1 cellular context compared by ENCODE assay signal in genomic region chr20:309841-310644, GRCh38.
TF ChIP-seq lines count a peak whose summit lies in the region.

No MANE protein-coding gene starts in this region.

TF ChIP-seq in IMR-90, 13 proteins besides CTCF, POLR2A, EP300 and RAD21 (continued from another document):
- TF ChIP-seq MAFK (IDR thresholded peaks at IDR 0.05; ENCODE audit: low read depth, low read length) (no peak), BHLHE40 (IDR thresholded peaks at IDR 0.05; ENCODE audit: low read depth, low read length) (peak; percentile 83; the same call in 1 of the 2 replicates), MAZ (IDR thresholded peaks at IDR 0.05; ENCODE audit: borderline replicate concordance, low read depth, low read length) (peak; percentile 87), ELK1 (IDR thresholded peaks at IDR 0.05; ENCODE audit: borderline replicate concordance, low read depth, low read length) (no peak), USF2 (IDR thresholded peaks at IDR 0.05; ENCODE audit: low read depth, low read length) (peak; percentile 66), CEBPB (IDR thresholded peaks at IDR 0.05; ENCODE audit: low read depth, low read length) (no peak), CHD1 (IDR thresholded peaks at IDR 0.05; ENCODE audit: low read depth, low read length) (no peak), NFE2L2 (IDR thresholded peaks at IDR 0.05; ENCODE audit: low read depth, low read length) (no peak)
